Comparison of ENCODE assay signal across 8 cellular contexts in the genomic region with DNA sequence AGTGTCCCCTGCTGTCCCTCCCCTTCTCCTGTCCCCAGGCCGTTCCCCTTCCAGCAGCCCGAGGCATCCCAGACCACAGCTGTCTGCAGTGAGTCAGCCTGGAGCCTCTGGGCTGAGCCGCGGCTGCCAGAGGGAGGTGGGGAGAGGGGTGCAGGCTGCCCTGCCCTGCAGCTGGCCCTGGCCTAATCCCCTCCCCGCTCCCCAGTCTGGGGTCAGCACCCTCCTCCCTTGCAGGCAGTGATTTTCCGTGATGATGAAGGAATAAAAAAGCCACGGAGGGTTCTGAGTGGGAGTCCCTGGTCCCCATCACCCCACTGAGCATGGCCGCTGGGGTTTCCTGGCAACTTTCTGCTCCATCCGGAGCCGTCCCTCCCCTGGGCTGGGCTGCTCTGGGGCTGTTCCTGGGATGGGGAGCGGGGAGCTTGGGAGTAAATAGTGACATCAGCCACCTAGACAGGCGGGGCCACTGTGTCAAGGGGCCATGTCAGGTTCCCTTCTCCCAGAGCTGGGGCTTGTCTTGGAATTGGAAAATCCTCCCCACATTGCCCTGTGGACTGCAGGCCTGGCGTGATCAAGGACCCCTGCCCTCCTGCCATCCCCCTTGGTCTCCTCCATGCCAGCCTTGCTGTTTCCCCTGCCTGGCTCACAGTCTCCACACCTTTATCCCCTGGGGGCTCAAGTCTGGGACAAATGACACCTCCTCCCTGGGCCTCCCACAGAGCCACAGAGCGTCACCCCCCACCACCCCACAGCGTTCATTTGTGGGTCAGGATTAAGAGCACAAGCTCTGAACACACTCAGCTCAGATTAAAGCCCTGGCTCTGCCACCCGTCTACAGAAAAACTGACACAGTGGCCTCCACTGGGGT. TPM values are rescaled to one million over a fixed set of nuclear protein-coding genes. Genes with fewer than 3 reads are reported as not detected.
DNase-seq lines count a peak whose midpoint lies in the region; ATAC-seq, FAIRE-seq and TF ChIP-seq lines count a peak whose summit lies in the region.

No MANE protein-coding gene starts in this region.

- H3K27ac ChIP-seq in brain microvascular endothelial cell (peak overlapping the region; percentile 66), kidney (ENCODE audit: low read depth in 2 of 2, low read length in 2 of 2) (peak overlapping the region; percentile 83 to 91)

- intact Hi-C loops in kidney (cut with DNase I) = loop anchor here (5.0 kb wide), 1 partner anchor 63 kb away; no protein-coding TSS in a partner anchor

- H3K9me3 ChIP-seq in MG63 (no peaks in the 10 kb centered on the region), kidney (ENCODE audit: control insufficient read depth in 1 of 2, low read length in 2 of 2) (no peaks in the 10 kb centered on the region)

- H3K36me3 ChIP-seq in MG63 (peaks cover 16% of the 10 kb centered on the region), brain microvascular endothelial cell (replicated peaks) (no peaks in the 10 kb centered on the region), kidney (ENCODE audit: control insufficient read depth in 1 of 2, insufficient read depth in 2 of 2, low read length in 2 of 2) (no peaks in the 10 kb centered on the region)

- ATAC-seq in GM21723 (IDR thresholded peaks at IDR 0.05; ENCODE audit: unreplicated experiment) (no peak), HG03025 (IDR thresholded peaks at IDR 0.05; ENCODE audit: low FRiP score, unreplicated experiment) (no peak)

- peaks cover 28 to 38% of the 10 kb centered on the region in 2 donors for H3K4me1 ChIP-seq in kidney (ENCODE audit: control insufficient read depth in 1 of 2, insufficient read depth in 1 of 2, low read depth in 1 of 2, low read length in 2 of 2)

- DNase-seq in CD1c-positive myeloid dendritic cell (ENCODE audit: extremely low spot score) (peak; percentile 35), MG63 (peak; percentile 96), brain microvascular endothelial cell (peak; percentile 73), kidney (peak; percentile 96), stromal cell of bone marrow (ENCODE audit: low read depth) (peak; percentile 67), KG1 (lab: John Stamatoyannopoulos, UW) (no peak)

- TF ChIP-seq CTCF in brain microvascular endothelial cell (IDR thresholded peaks at IDR 0.05; ENCODE audit: low read depth, low read length, missing control alignments) (no peak), kidney (IDR thresholded peaks at IDR 0.05; ENCODE audit: borderline replicate concordance, extremely low read depth, insufficient read depth) (no peak)

- H3K27me3 ChIP-seq in MG63 = no peaks in the 10 kb centered on the region
- H3K27me3 ChIP-seq in brain microvascular endothelial cell (replicated peaks) = no peaks in the 10 kb centered on the region

- peak overlapping the region in 1 of 2 donors; percentile 65 for H3K9ac ChIP-seq in kidney (ENCODE audit: low read length in 2 of 2)

- H3K4me3 ChIP-seq in MG63 (no peak overlapping the region), brain microvascular endothelial cell (ENCODE audit: low read depth, low read length) (peak overlapping the region; percentile 12), kidney (ENCODE audit: low read length in 2 of 2) (no peak overlapping the region)

- in situ Hi-C loops in brain microvascular endothelial cell (cut with HindIII; ENCODE audit: low pct_ligation_motif_present, low sequenced_read_pairs) = no loop called here

- no peak for FAIRE-seq in kidney (lab: Jason Lieb, UNC)

RNA-seq across cellular contexts. Expression of gene SPC24, which starts 16.7 kb away (rescaled TPM):
- 69.7 and 113 TPM in 2 replicates for total RNA-seq in MG63 (2014; rRNA removed; shearing (Covaris generic); ENCODE audit: low replicate concordance)
- 1.7 TPM for total RNA-seq in kidney
- polyA plus RNA-seq in kidney (ENCODE audit: insufficient read depth, low read depth, low replicate concordance) = 0.65 TPM

RNA-seq across cellular contexts. Expression of gene LDLR, which starts 49.6 kb away (rescaled TPM):
- 23.5 and 32.0 TPM in 2 replicates for total RNA-seq in MG63 (2014; rRNA removed; shearing (Covaris generic); ENCODE audit: low replicate concordance)
- total RNA-seq in kidney = 42.4 TPM
- polyA plus RNA-seq in kidney (ENCODE audit: insufficient read depth, low read depth, low replicate concordance) = 17.6 TPM

RNA-seq across cellular contexts. Expression of gene KANK2, which starts 58.5 kb away (rescaled TPM):
- 81.9 and 86.7 TPM in 2 replicates for total RNA-seq in MG63 (2014; rRNA removed; shearing (Covaris generic); ENCODE audit: low replicate concordance)
- 119 TPM for total RNA-seq in kidney
- 37.5 TPM for polyA plus RNA-seq in kidney (ENCODE audit: insufficient read depth, low read depth, low replicate concordance)

Comparison
In these comparisons a context has a peak if more than half of its experiments do, and no peak if none do; other contexts are left out.
1. RNA of gene SPC24, which starts 16.7 kb away (total RNA-seq): 69.7 to 113 TPM in MG63; 1.7 TPM in kidney (single experiment); every median in the first group is over 10 times any median in the second.